ENCODE assay signal across 1 cellular context in the genomic region with DNA sequence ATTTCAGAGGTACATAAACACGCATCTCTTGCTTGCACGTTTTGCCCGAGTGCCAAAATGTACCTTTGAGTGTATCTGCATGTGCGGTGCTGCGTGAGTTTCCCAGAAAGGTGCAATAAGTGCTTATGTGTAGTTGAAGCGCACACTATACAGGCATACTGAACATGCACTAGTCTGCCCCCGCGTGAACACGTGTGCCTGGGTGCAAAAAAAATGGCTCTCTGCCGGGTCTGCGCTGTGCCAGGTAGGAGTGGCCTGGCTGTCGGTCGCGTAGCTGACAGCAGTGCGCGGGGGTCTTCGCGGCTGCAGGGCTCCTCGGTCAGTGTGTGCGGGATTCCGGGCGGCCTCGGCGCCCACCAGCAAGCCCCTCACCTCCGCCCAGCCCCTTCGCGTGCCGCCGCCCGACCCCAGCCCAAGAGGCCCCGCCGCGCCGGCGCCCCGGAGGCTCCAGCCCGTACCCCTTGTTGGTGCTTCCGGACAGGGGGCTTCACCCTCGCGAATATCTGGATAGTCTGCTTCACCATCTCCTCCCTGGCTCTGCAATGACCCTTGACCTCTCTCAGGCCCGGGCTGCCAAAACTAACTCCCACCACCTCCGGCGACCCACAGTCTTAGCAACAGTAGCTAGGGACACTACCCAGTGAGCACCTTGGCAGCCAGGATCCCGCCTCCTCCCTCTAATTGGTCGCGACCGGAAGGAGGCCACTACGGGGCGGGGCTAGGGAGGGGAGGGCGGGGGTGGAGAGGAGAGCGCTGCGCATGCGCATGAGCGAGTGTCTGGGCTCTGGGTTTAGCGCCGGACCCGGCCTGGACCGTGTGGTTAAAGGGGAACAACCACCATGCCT.
TF ChIP-seq lines count a peak whose summit lies in the region.

A gene with protein sequence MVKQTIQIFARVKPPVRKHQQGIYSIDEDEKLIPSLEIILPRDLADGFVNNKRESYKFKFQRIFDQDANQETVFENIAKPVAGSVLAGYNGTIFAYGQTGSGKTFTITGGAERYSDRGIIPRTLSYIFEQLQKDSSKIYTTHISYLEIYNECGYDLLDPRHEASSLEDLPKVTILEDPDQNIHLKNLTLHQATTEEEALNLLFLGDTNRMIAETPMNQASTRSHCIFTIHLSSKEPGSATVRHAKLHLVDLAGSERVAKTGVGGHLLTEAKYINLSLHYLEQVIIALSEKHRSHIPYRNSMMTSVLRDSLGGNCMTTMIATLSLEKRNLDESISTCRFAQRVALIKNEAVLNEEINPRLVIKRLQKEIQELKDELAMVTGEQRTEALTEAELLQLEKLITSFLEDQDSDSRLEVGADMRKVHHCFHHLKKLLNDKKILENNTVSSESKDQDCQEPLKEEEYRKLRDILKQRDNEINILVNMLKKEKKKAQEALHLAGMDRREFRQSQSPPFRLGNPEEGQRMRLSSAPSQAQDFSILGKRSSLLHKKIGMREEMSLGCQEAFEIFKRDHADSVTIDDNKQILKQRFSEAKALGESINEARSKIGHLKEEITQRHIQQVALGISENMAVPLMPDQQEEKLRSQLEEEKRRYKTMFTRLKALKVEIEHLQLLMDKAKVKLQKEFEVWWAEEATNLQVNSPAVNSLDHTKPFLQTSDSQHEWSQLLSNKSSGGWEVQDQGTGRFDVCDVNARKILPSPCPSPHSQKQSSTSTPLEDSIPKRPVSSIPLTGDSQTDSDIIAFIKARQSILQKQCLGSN (minus strand): TSS at position 622 of the 845 bp plus-strand sequence. CDS start 98 bp downstream, at position 524.

TF ChIP-seq in HepG2, 621 proteins besides CTCF, POLR2A, EP300 and RAD21 (continued from another document and continues in another):
- TF ChIP-seq DDIT3 (CRISPR knock-in tag; IDR thresholded peaks at IDR 0.05) (no peak), FOXC1 (CRISPR knock-in tag; IDR thresholded peaks at IDR 0.05; ENCODE audit: borderline replicate concordance) (no peak), ZNF703 (CRISPR knock-in tag; IDR thresholded peaks at IDR 0.05; ENCODE audit: borderline replicate concordance) (no peak), ZNF800 (CRISPR knock-in tag; IDR thresholded peaks at IDR 0.05) (no peak), ZNF260 (CRISPR knock-in tag; IDR thresholded peaks at IDR 0.05; ENCODE audit: borderline replicate concordance, low read depth) (no peak), JARID2 (CRISPR knock-in tag; IDR thresholded peaks at IDR 0.05; ENCODE audit: insufficient replicate concordance) (no peak), THAP11 (CRISPR knock-in tag; IDR thresholded peaks at IDR 0.05) (no peak), ZNF460 (CRISPR knock-in tag; IDR thresholded peaks at IDR 0.05; ENCODE audit: borderline replicate concordance) (no peak), POGZ (CRISPR knock-in tag; IDR thresholded peaks at IDR 0.05) (peak; percentile 28; the same call in 1 of the 2 replicates), AGO1 (IDR thresholded peaks at IDR 0.05; ENCODE audit: low read depth, low read length, poor library complexity, severe bottlenecking) (no peak), RBAK (CRISPR knock-in tag; IDR thresholded peaks at IDR 0.05) (no peak), XBP1 (CRISPR knock-in tag; IDR thresholded peaks at IDR 0.05) (no peak), NFRKB (IDR thresholded peaks at IDR 0.05) (no peak), ZFP36L1 (CRISPR knock-in tag; IDR thresholded peaks at IDR 0.05) (no peak), DZIP1 (CRISPR knock-in tag; IDR thresholded peaks at IDR 0.05) (0 out of 2 replicates have a peak, but pooled peaks have one; percentile 34), ZNF530 (CRISPR knock-in tag; IDR thresholded peaks at IDR 0.05; ENCODE audit: low read depth) (no peak), MYC (CRISPR knock-in tag; IDR thresholded peaks at IDR 0.05; ENCODE audit: borderline replicate concordance) (peak; percentile 68), RFX1 (IDR thresholded peaks at IDR 0.05) (peak; percentile 87), ZNF30 (CRISPR knock-in tag; IDR thresholded peaks at IDR 0.05) (no peak), EED (CRISPR knock-in tag; IDR thresholded peaks at IDR 0.05) (no peak), CREM (IDR thresholded peaks at IDR 0.05) (no peak), CREM (CRISPR knock-in tag; IDR thresholded peaks at IDR 0.05) (no peak), THYN1 (CRISPR knock-in tag; IDR thresholded peaks at IDR 0.05; ENCODE audit: borderline replicate concordance, low read depth) (no peak), AKAP8 (CRISPR knock-in tag; IDR thresholded peaks at IDR 0.05) (no peak), TARDBP (CRISPR knock-in tag; IDR thresholded peaks at IDR 0.05) (no peak), SIX4 (CRISPR knock-in tag; IDR thresholded peaks at IDR 0.05) (no peak), IRF2 (CRISPR knock-in tag; IDR thresholded peaks at IDR 0.05) (no peak), FOXP1 (IDR thresholded peaks at IDR 0.05) (no peak), FOXP1 (CRISPR knock-in tag; IDR thresholded peaks at IDR 0.05) (no peak), ZIK1 (CRISPR knock-in tag; IDR thresholded peaks at IDR 0.05; ENCODE audit: borderline replicate concordance, low read depth) (0 out of 2 replicates have a peak, but pooled peaks have one; percentile 46), PTBP1 (IDR thresholded peaks at IDR 0.05; ENCODE audit: low read depth, low read length, poor library complexity, severe bottlenecking) (peak; percentile 50), MAF1 (CRISPR knock-in tag; IDR thresholded peaks at IDR 0.05; ENCODE audit: borderline replicate concordance) (no peak), ZNF788 (CRISPR knock-in tag; IDR thresholded peaks at IDR 0.05; ENCODE audit: borderline replicate concordance) (no peak), ZNF33B (CRISPR knock-in tag; IDR thresholded peaks at IDR 0.05) (no peak), ZFX (CRISPR knock-in tag; IDR thresholded peaks at IDR 0.05; ENCODE audit: low read depth) (peak; percentile 0; the same call in 1 of the 2 replicates), ZNF350 (CRISPR knock-in tag; IDR thresholded peaks at IDR 0.05; ENCODE audit: borderline replicate concordance, low read depth) (no peak), NR1H2 (CRISPR knock-in tag; IDR thresholded peaks at IDR 0.05; ENCODE audit: borderline replicate concordance, low read depth) (no peak), ZSCAN25 (CRISPR knock-in tag; IDR thresholded peaks at IDR 0.05) (no peak)
- TF ChIP-seq, protein P1, sequence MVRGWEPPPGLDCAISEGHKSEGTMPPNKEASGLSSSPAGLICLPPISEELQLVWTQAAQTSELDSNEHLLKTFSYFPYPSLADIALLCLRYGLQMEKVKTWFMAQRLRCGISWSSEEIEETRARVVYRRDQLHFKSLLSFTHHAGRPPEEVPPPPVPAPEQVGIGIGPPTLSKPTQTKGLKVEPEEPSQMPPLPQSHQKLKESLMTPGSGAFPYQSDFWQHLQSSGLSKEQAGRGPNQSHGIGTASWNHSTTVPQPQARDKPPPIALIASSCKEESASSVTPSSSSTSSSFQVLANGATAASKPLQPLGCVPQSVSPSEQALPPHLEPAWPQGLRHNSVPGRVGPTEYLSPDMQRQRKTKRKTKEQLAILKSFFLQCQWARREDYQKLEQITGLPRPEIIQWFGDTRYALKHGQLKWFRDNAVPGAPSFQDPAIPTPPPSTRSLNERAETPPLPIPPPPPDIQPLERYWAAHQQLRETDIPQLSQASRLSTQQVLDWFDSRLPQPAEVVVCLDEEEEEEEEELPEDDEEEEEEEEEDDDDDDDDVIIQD (CRISPR knock-in tag; IDR thresholded peaks at IDR 0.05; ENCODE audit: low read depth), result no peak
- TF ChIP-seq, protein P2, sequence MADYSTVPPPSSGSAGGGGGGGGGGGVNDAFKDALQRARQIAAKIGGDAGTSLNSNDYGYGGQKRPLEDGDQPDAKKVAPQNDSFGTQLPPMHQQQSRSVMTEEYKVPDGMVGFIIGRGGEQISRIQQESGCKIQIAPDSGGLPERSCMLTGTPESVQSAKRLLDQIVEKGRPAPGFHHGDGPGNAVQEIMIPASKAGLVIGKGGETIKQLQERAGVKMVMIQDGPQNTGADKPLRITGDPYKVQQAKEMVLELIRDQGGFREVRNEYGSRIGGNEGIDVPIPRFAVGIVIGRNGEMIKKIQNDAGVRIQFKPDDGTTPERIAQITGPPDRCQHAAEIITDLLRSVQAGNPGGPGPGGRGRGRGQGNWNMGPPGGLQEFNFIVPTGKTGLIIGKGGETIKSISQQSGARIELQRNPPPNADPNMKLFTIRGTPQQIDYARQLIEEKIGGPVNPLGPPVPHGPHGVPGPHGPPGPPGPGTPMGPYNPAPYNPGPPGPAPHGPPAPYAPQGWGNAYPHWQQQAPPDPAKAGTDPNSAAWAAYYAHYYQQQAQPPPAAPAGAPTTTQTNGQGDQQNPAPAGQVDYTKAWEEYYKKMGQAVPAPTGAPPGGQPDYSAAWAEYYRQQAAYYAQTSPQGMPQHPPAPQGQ (CRISPR knock-in tag; IDR thresholded peaks at IDR 0.05; ENCODE audit: borderline replicate concordance), result no peak
- TF ChIP-seq, protein P3, sequence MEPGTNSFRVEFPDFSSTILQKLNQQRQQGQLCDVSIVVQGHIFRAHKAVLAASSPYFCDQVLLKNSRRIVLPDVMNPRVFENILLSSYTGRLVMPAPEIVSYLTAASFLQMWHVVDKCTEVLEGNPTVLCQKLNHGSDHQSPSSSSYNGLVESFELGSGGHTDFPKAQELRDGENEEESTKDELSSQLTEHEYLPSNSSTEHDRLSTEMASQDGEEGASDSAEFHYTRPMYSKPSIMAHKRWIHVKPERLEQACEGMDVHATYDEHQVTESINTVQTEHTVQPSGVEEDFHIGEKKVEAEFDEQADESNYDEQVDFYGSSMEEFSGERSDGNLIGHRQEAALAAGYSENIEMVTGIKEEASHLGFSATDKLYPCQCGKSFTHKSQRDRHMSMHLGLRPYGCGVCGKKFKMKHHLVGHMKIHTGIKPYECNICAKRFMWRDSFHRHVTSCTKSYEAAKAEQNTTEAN (CRISPR knock-in tag; conservative IDR thresholded peaks at IDR 0.05), result no peak
- TF ChIP-seq, protein P4, sequence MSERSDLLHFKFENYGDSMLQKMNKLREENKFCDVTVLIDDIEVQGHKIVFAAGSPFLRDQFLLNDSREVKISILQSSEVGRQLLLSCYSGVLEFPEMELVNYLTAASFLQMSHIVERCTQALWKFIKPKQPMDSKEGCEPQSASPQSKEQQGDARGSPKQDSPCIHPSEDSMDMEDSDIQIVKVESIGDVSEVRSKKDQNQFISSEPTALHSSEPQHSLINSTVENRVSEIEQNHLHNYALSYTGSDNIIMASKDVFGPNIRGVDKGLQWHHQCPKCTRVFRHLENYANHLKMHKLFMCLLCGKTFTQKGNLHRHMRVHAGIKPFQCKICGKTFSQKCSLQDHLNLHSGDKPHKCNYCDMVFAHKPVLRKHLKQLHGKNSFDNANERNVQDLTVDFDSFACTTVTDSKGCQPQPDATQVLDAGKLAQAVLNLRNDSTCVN (CRISPR knock-in tag; IDR thresholded peaks at IDR 0.05; ENCODE audit: borderline replicate concordance), result no peak
- TF ChIP-seq, protein P5, sequence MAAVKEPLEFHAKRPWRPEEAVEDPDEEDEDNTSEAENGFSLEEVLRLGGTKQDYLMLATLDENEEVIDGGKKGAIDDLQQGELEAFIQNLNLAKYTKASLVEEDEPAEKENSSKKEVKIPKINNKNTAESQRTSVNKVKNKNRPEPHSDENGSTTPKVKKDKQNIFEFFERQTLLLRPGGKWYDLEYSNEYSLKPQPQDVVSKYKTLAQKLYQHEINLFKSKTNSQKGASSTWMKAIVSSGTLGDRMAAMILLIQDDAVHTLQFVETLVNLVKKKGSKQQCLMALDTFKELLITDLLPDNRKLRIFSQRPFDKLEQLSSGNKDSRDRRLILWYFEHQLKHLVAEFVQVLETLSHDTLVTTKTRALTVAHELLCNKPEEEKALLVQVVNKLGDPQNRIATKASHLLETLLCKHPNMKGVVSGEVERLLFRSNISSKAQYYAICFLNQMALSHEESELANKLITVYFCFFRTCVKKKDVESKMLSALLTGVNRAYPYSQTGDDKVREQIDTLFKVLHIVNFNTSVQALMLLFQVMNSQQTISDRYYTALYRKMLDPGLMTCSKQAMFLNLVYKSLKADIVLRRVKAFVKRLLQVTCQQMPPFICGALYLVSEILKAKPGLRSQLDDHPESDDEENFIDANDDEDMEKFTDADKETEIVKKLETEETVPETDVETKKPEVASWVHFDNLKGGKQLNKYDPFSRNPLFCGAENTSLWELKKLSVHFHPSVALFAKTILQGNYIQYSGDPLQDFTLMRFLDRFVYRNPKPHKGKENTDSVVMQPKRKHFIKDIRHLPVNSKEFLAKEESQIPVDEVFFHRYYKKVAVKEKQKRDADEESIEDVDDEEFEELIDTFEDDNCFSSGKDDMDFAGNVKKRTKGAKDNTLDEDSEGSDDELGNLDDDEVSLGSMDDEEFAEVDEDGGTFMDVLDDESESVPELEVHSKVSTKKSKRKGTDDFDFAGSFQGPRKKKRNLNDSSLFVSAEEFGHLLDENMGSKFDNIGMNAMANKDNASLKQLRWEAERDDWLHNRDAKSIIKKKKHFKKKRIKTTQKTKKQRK (IDR thresholded peaks at IDR 0.05; ENCODE audit: low read length), result no peak
